Comparison of ENCODE assay signal across 8 cellular contexts in genomic region chr3:47163990-47164848, GRCh38. TPM values are rescaled to one million over a fixed set of nuclear protein-coding genes. Genes with fewer than 3 reads are reported as not detected.
DNase-seq lines count a peak whose midpoint lies in the region; ATAC-seq and TF ChIP-seq lines count a peak whose summit lies in the region.

TSS of gene SETD2 (minus strand) at chr3:47164113. CDS start at chr3:47163924, 189 bp downstream.

- H2BK12ac ChIP-seq in trophoblast cell (ENCODE audit: low read length), result peak within 1 kb of the TSS; percentile 15

- peak within 1 kb of the TSS; percentile 98 for H3K27ac Mint-ChIP-seq in activated naive CD8-positive, alpha-beta T cell treated with anti-CD3 and anti-CD28 coated beads, Interleukin-2, amount 50 U/mL, for 24 hours

- H3K4ac ChIP-seq in trophoblast cell (ENCODE audit: low read depth, low read length), result peak within 1 kb of the TSS; percentile 98

- H3K4me3 ChIP-seq in cardiac muscle cell (peak within 1 kb of the TSS; percentile 98), trophoblast cell (ENCODE audit: low read depth, low read length) (peak within 1 kb of the TSS; percentile 91), tibial nerve (peak within 1 kb of the TSS; percentile 63 to 99 (median 91))

- no peaks in the 10 kb centered on the region for H3K27me3 Mint-ChIP-seq in activated naive CD8-positive, alpha-beta T cell treated with anti-CD3 and anti-CD28 coated beads, Interleukin-2, amount 50 U/mL, for 24 hours

- peak within 1 kb of the TSS; percentile 94 for H4K91ac ChIP-seq in trophoblast cell (ENCODE audit: low read depth, low read length)

- H4K12ac ChIP-seq in trophoblast cell (ENCODE audit: low read depth, low read length), result peak within 1 kb of the TSS; percentile 71

- TF ChIP-seq POLR2A in tibial nerve (IDR thresholded peaks at IDR 0.05), result peak; percentile 32 to 54

- H3K23ac ChIP-seq in trophoblast cell (ENCODE audit: low read length), result no peak within 1 kb of the TSS

- H3K79me1 ChIP-seq in trophoblast cell (ENCODE audit: low read length), result peaks cover 15% of the 10 kb centered on the region

- H3K27ac ChIP-seq in cardiac muscle cell, result peak within 1 kb of the TSS; percentile 98
- peak within 1 kb of the TSS; percentile 96 for H3K27ac ChIP-seq in trophoblast cell (ENCODE audit: low read depth, low read length)
- peak within 1 kb of the TSS; percentile 74 to 98 (median 96) for H3K27ac ChIP-seq in tibial nerve

- no peaks in the 10 kb centered on the region for H3K36me3 ChIP-seq in cardiac muscle cell
- no peaks in the 10 kb centered on the region for H3K36me3 ChIP-seq in trophoblast cell (ENCODE audit: control insufficient read depth in 1 of 2, insufficient read depth in 2 of 2, low read length in 2 of 2)
- no peaks in the 10 kb centered on the region for H3K36me3 ChIP-seq in tibial nerve

- H3K4me1 Mint-ChIP-seq in activated naive CD8-positive, alpha-beta T cell treated with anti-CD3 and anti-CD28 coated beads, Interleukin-2, amount 50 U/mL, for 24 hours, result peaks cover 54% of the 10 kb centered on the region

- peaks cover 23% of the 10 kb centered on the region for H3K79me2 ChIP-seq in trophoblast cell (ENCODE audit: control insufficient read depth, insufficient read depth, low read length, poor library complexity)

- H3K27me3 ChIP-seq in cardiac muscle cell, result no peaks in the 10 kb centered on the region
- H3K27me3 ChIP-seq in trophoblast cell (ENCODE audit: insufficient read depth, low read length), result no peaks in the 10 kb centered on the region
- H3K27me3 ChIP-seq in tibial nerve, result no peaks in the 10 kb centered on the region

- peak within 1 kb of the TSS; percentile 72 for H3K4me2 ChIP-seq in trophoblast cell (ENCODE audit: low read length)

- H2AK5ac ChIP-seq in trophoblast cell (ENCODE audit: low read length), result peak within 1 kb of the TSS; percentile 52

- peak within 1 kb of the TSS; percentile 92 for H4K8ac ChIP-seq in trophoblast cell (ENCODE audit: low read depth, low read length)

- TF ChIP-seq EP300 in tibial nerve (IDR thresholded peaks at IDR 0.05), result peak in 1 of 2 donors; percentile 80

- peaks cover 20% of the 10 kb centered on the region for H3K36me3 Mint-ChIP-seq in activated naive CD8-positive, alpha-beta T cell treated with anti-CD3 and anti-CD28 coated beads, Interleukin-2, amount 50 U/mL, for 24 hours (ENCODE audit: low read depth)

- peaks cover 13% of the 10 kb centered on the region for H3K4me1 ChIP-seq in cardiac muscle cell (ENCODE audit: low read depth)
- H3K4me1 ChIP-seq in trophoblast cell (ENCODE audit: control insufficient read depth in 1 of 2, insufficient read depth in 2 of 2, low read length in 2 of 2), result no peaks in the 10 kb centered on the region
- peaks cover 0 to 61% (median 34%) of the 10 kb centered on the region in 4 donors for H3K4me1 ChIP-seq in tibial nerve

- H3K9me3 ChIP-seq in cardiac muscle cell (ENCODE audit: low read depth) (no peaks in the 10 kb centered on the region), trophoblast cell (ENCODE audit: insufficient read depth, low read depth, low read length) (no peaks in the 10 kb centered on the region), tibial nerve (no peaks in the 10 kb centered on the region)

- H3K14ac ChIP-seq in trophoblast cell (ENCODE audit: low read length), result peak within 1 kb of the TSS; percentile 94

- H3K9ac ChIP-seq in trophoblast cell (ENCODE audit: low read length), result peak within 1 kb of the TSS; percentile 88

- H2BK120ac ChIP-seq in trophoblast cell (ENCODE audit: insufficient read depth, low read length, poor library complexity), result peak within 1 kb of the TSS; percentile 82

- ATAC-seq in HG02588 (IDR thresholded peaks at IDR 0.05; ENCODE audit: unreplicated experiment), result peak; percentile 67
- peak; percentile 92 for ATAC-seq in activated naive CD8-positive, alpha-beta T cell treated with anti-CD3 and anti-CD28 coated beads, Interleukin-2, amount 50 U/mL, for 24 hours

- peak within 1 kb of the TSS; percentile 96 for H2BK5ac ChIP-seq in trophoblast cell (ENCODE audit: low read depth, low read length, poor library complexity)

- no peaks in the 10 kb centered on the region for H3K9me3 Mint-ChIP-seq in activated naive CD8-positive, alpha-beta T cell treated with anti-CD3 and anti-CD28 coated beads, Interleukin-2, amount 50 U/mL, for 24 hours

- DNase-seq in NCI-H1092 (lab: John Stamatoyannopoulos, UW), result peak; percentile 68
- peak; percentile 96 for DNase-seq in SW480 (ENCODE audit: low spot score)
- peak; percentile 87 for DNase-seq in activated naive CD8-positive, alpha-beta T cell treated with anti-CD3 and anti-CD28 coated beads, Interleukin-2, amount 50 U/mL, for 24 hours
- peak; percentile 96 to 97 for DNase-seq in cardiac muscle cell (ENCODE audit: low read depth in 1 of 2, low spot score in 1 of 2)
- DNase-seq in trophoblast cell, result peak; percentile 76 to 83
- peak; percentile 85 to 88 for DNase-seq in tibial nerve (ENCODE audit: low spot score in 2 of 2)

- TF ChIP-seq CTCF in GM12872 (IDR thresholded peaks at IDR 0.05; ENCODE audit: insufficient read depth, low read depth, low read length) (peak; percentile 57), cardiac muscle cell (IDR thresholded peaks at IDR 0.05; ENCODE audit: low read depth, low read length) (peak; percentile 34), tibial nerve (IDR thresholded peaks at IDR 0.05) (peak; percentile 26 to 81 (median 37))

- H3K18ac ChIP-seq in trophoblast cell (ENCODE audit: low read length), result peak within 1 kb of the TSS; percentile 87

- WGBS in trophoblast cell (ENCODE audit: extremely low coverage, insufficient coverage, insufficient read length), result no CpG with 5 or more reads among the region's 96 CpGs
- WGBS in tibial nerve, 2 donors, result 0% methylated on average over 46 to 70 of the region's 96 CpGs

- peak within 1 kb of the TSS; percentile 93 for H2AFZ ChIP-seq in trophoblast cell (ENCODE audit: insufficient read depth, low read length, poor library complexity)

- peak within 1 kb of the TSS; percentile 92 for H3K4me3 Mint-ChIP-seq in activated naive CD8-positive, alpha-beta T cell treated with anti-CD3 and anti-CD28 coated beads, Interleukin-2, amount 50 U/mL, for 24 hours

RNA-seq across cellular contexts. Expression of gene SETD2, which starts in this region (rescaled TPM):
- 19.5 and 36.0 TPM in 2 replicates for total RNA-seq in cardiac muscle cell
- 14.2 and 22.3 TPM in 2 replicates for polyA plus RNA-seq in cardiac muscle cell
- polyA plus RNA-seq in trophoblast cell (2013), result 18.6 and 20.2 TPM in 2 replicates
- total RNA-seq in tibial nerve, result 10 to 100 TPM; 55.5 to 69.6 (median 64.7) TPM

Comparison
In these comparisons a context has a peak if more than half of its experiments do, and no peak if none do; other contexts are left out.
1. Peak in every context shown above with its lines: DNase-seq, ATAC-seq, H3K4me3 ChIP-seq and H3K27ac ChIP-seq.